8 cellular contexts compared by ENCODE assay signal in genomic region chr3:122681294-122682015, GRCh38. TPM values are rescaled to one million over a fixed set of nuclear protein-coding genes. Genes with fewer than 3 reads are reported as not detected.
DNase-seq lines count a peak whose midpoint lies in the region; ATAC-seq and TF ChIP-seq lines count a peak whose summit lies in the region.

No MANE protein-coding gene starts in this region.

- ATAC-seq in Right ventricle myocardium inferior (no peak), lung (ENCODE audit: insufficient read depth, low FRiP score) (no peak)

- no peak overlapping the region for H3K27ac ChIP-seq in brain microvascular endothelial cell
- H3K27ac ChIP-seq in lung (ENCODE audit: low read depth in 1 of 2, low read length in 1 of 2) = peak overlapping the region in 1 of 2 donors; percentile 91
- H3K27ac ChIP-seq in uterus = peak overlapping the region; percentile 97 to 98

- DNase-seq in Right ventricle myocardium inferior (ENCODE audit: missing footprints) (peak; percentile 59), cardiac septum (ENCODE audit: low spot score) (no peak), brain microvascular endothelial cell (no peak), lung (ENCODE audit: low spot score) (no peak), uterus (peak in 1 of 2 donors; percentile 20), putamen (ENCODE audit: low spot score) (no peak), glomerular visceral epithelial cell (ENCODE audit: extremely low spot score) (no peak)
- no peak for DNase-seq in activated CD4-positive, CD25-positive, alpha-beta regulatory T cell (lab: John Stamatoyannopoulos, UW)

- intact Hi-C loops in Right ventricle myocardium inferior (cut with DNase I) (loop anchor here (2.0 kb wide), 1 partner anchor 297 kb away; the partner anchor contains the start of gene FAM162A), cardiac septum (cut with DNase I) (loop anchor here (5.0 kb wide), 3 partner anchors 224 to 1134 kb away; partner anchors contain the start of gene POLQ), uterus (cut with DNase I; ENCODE audit: low total_unique reads) (no loop called here)

- in situ Hi-C loops in brain microvascular endothelial cell (cut with HindIII; ENCODE audit: low pct_ligation_motif_present, low sequenced_read_pairs) = no loop called here

- no peaks in the 10 kb centered on the region for H3K36me3 ChIP-seq in brain microvascular endothelial cell (replicated peaks)
- H3K36me3 ChIP-seq in lung (ENCODE audit: control insufficient read depth in 2 of 2, insufficient read depth in 2 of 2, low read length in 2 of 2) = peaks cover 0 to 2% of the 10 kb centered on the region in 2 donors
- no peaks in the 10 kb centered on the region for H3K36me3 ChIP-seq in uterus

- WGBS in lung, 2 donors = 14 to 22% methylated on average over 23 of the region's 23 CpGs

- H3K4me3 ChIP-seq in brain microvascular endothelial cell (ENCODE audit: low read depth, low read length) (peak overlapping the region; percentile 84), lung (peak overlapping the region; percentile 64), uterus (peak overlapping the region; percentile 77 to 87)

- no peak for TF ChIP-seq POLR2A in uterus (IDR thresholded peaks at IDR 0.05)

- H3K27me3 ChIP-seq in brain microvascular endothelial cell (replicated peaks) (no peaks in the 10 kb centered on the region), lung (ENCODE audit: control insufficient read depth, insufficient read depth) (no peaks in the 10 kb centered on the region), uterus (no peaks in the 10 kb centered on the region)

- no peak for TF ChIP-seq CTCF in brain microvascular endothelial cell (IDR thresholded peaks at IDR 0.05; ENCODE audit: low read depth, low read length, missing control alignments)
- no peak for TF ChIP-seq CTCF in lung (IDR thresholded peaks at IDR 0.05; ENCODE audit: control extremely low read depth, extremely low read depth)
- TF ChIP-seq CTCF in uterus (IDR thresholded peaks at IDR 0.05) = no peak

- H3K9me3 ChIP-seq in lung (ENCODE audit: control insufficient read depth in 2 of 2, insufficient read depth in 1 of 2, low read length in 1 of 2) (no peaks in the 10 kb centered on the region), uterus (no peaks in the 10 kb centered on the region)

- peaks cover 0 to 5% of the 10 kb centered on the region in 2 donors for H3K4me1 ChIP-seq in lung (ENCODE audit: control insufficient read depth in 2 of 2, insufficient read depth in 2 of 2, low read length in 2 of 2)
- peaks cover 3 to 7% of the 10 kb centered on the region in 2 donors for H3K4me1 ChIP-seq in uterus

RNA-seq across cellular contexts. Expression of gene PARP14, which starts 0.8 kb away (rescaled TPM):
- total RNA-seq in Right ventricle myocardium inferior = 12.0 TPM
- 12.7 TPM for total RNA-seq in cardiac septum
- 100 to 1,000 TPM in 1 of 2 donors, 10 to 100 TPM in 1; 76.6 to 118 TPM for total RNA-seq in lung
- 10 to 100 TPM; 25.6 to 31.6 TPM for polyA plus RNA-seq in lung
- total RNA-seq in uterus = 10 to 100 TPM; 32.0 to 62.2 (median 50.2) TPM
